Comparison of ENCODE assay signal across 9 cellular contexts in the genomic region with DNA sequence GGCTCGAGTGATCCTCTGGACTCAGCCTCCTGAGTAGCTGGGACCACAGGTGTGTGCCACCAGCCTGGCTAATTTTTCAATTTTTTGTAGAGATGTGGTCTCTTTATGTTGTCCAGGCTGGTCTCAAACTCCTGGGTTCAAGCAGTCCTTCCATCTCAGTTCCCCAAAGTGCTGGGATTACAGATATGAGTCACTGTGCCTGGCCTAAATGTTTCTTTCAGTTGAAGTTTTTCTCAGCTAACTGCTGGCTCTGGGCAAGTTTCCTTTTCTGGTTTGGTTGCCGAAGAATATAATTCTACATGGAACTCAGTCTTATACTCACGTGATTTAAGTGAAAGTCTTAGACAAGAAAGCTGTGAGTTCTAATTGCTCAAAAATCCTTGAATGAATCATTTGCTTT. TPM values are rescaled to one million over a fixed set of nuclear protein-coding genes. Genes with fewer than 3 reads are reported as not detected.
DNase-seq lines count a peak whose midpoint lies in the region; ATAC-seq lines count a peak whose summit lies in the region.
"Had no signal": no experiment of that assay in that cellular context is flagged by ENCODE, and none has a peak within 500 bp of the region (broad histone marks: within the 10 kb centered on the region; RNA-seq: fewer than 3 reads in every experiment).

No MANE protein-coding gene starts in this region.

- no peak overlapping the region for H3K4me3 ChIP-seq in CD8-positive, alpha-beta memory T cell (ENCODE audit: low read length)

- POLR2A ChIA-PET in CD8-positive, alpha-beta memory T cell (lab: Charles Lee): no interaction called here
- POLR2A ChIA-PET in activated CD4-positive, alpha-beta memory T cell treated with anti-CD3 and anti-CD28 coated beads, Interleukin-2, amount 10 ng/mL, durations not matched to agents 7 days and 5 days (lab: Charles Lee): interaction anchor here (1.2 kb wide), 1 partner anchor 106 kb away, joined by 3 read pairs; a partner anchor contains a TSS

- H3K36me3 Mint-ChIP-seq in CD8-positive, alpha-beta memory T cell: peaks cover 6 to 87% (median 25%) of the 10 kb centered on the region in 3 donors
- H3K36me3 Mint-ChIP-seq in activated CD4-positive, alpha-beta memory T cell treated with anti-CD3 and anti-CD28 coated beads, Interleukin-2, amount 10 ng/mL, durations not matched to agents 7 days and 5 days (ENCODE audit: low read depth): peaks cover 75% of the 10 kb centered on the region

- ATAC-seq in GM19351 (IDR thresholded peaks at IDR 0.05; ENCODE audit: unreplicated experiment): peak; percentile 57
- ATAC-seq in HG02981 (IDR thresholded peaks at IDR 0.05; ENCODE audit: unreplicated experiment): peak; percentile 50

- H3K9me3 ChIP-seq in CD8-positive, alpha-beta memory T cell (ENCODE audit: low read length): no peaks in the 10 kb centered on the region

- no peak overlapping the region for H3K27ac ChIP-seq in CD8-positive, alpha-beta memory T cell (ENCODE audit: low read depth, low read length)

- H3K27ac Mint-ChIP-seq in CD8-positive, alpha-beta memory T cell: peak overlapping the region in 6 of 8 donors; percentile 44 to 79 (median 64)
- peak overlapping the region; percentile 7 for H3K27ac Mint-ChIP-seq in activated CD4-positive, alpha-beta memory T cell treated with anti-CD3 and anti-CD28 coated beads, Interleukin-2, amount 10 ng/mL, durations not matched to agents 7 days and 5 days

- H3K36me3 ChIP-seq in CD8-positive, alpha-beta memory T cell (ENCODE audit: insufficient read depth, low read length): peaks cover 54% of the 10 kb centered on the region

- no peak overlapping the region for H3K4me3 Mint-ChIP-seq in CD8-positive, alpha-beta memory T cell
- H3K4me3 Mint-ChIP-seq in activated CD4-positive, alpha-beta memory T cell treated with anti-CD3 and anti-CD28 coated beads, Interleukin-2, amount 10 ng/mL, durations not matched to agents 7 days and 5 days: no peak overlapping the region
- H3K4me3 Mint-ChIP-seq: CD14-positive monocyte had no signal

- H3K9me3 Mint-ChIP-seq in CD8-positive, alpha-beta memory T cell: no peaks in the 10 kb centered on the region
- H3K9me3 Mint-ChIP-seq in activated CD4-positive, alpha-beta memory T cell treated with anti-CD3 and anti-CD28 coated beads, Interleukin-2, amount 10 ng/mL, durations not matched to agents 7 days and 5 days: no peaks in the 10 kb centered on the region

- CTCF ChIA-PET in CD8-positive, alpha-beta memory T cell (lab: Charles Lee): no interaction called here
- CTCF ChIA-PET in activated CD4-positive, alpha-beta memory T cell treated with anti-CD3 and anti-CD28 coated beads, Interleukin-2, amount 10 ng/mL, durations not matched to agents 7 days and 5 days (lab: Charles Lee): no interaction called here

- peaks cover 7 to 24% (median 14%) of the 10 kb centered on the region in 3 donors for H3K4me1 Mint-ChIP-seq in CD8-positive, alpha-beta memory T cell
- H3K4me1 Mint-ChIP-seq in activated CD4-positive, alpha-beta memory T cell treated with anti-CD3 and anti-CD28 coated beads, Interleukin-2, amount 10 ng/mL, durations not matched to agents 7 days and 5 days: peaks cover 22% of the 10 kb centered on the region
- H3K4me1 Mint-ChIP-seq: CD14-positive monocyte had no signal

- no peaks in the 10 kb centered on the region for H3K4me1 ChIP-seq in CD8-positive, alpha-beta memory T cell (ENCODE audit: insufficient read depth, low read length)

- no peaks in the 10 kb centered on the region for H3K27me3 ChIP-seq in CD8-positive, alpha-beta memory T cell (ENCODE audit: insufficient read depth, low read length, poor library complexity, severe bottlenecking)

- peaks cover 0 to 2% of the 10 kb centered on the region in 2 donors for H3K27me3 Mint-ChIP-seq in CD8-positive, alpha-beta memory T cell
- no peaks in the 10 kb centered on the region for H3K27me3 Mint-ChIP-seq in activated CD4-positive, alpha-beta memory T cell treated with anti-CD3 and anti-CD28 coated beads, Interleukin-2, amount 10 ng/mL, durations not matched to agents 7 days and 5 days

- no peak for DNase-seq in CD8-positive, alpha-beta memory T cell
- DNase-seq in activated CD4-positive, alpha-beta memory T cell treated with anti-CD3 and anti-CD28 coated beads, Interleukin-2, amount 10 ng/mL, durations not matched to agents 7 days and 5 days: no peak
- DNase-seq in HUDEP-2 (lab: John Stamatoyannopoulos, UW; ENCODE audit: unreplicated experiment in 76 of 76): no peak
- no peak for DNase-seq in SKM-1 (lab: John Stamatoyannopoulos, UW; ENCODE audit: unreplicated experiment)
- DNase-seq in NCI-H1105 treated with DMSO at 0.1 percent for 48 hours (lab: John Stamatoyannopoulos, UW): no peak
- DNase-seq in pons (ENCODE audit: low spot score): no peak

RNA-seq across cellular contexts. Expression of a gene that starts 57.0 kb away (rescaled TPM):
- total RNA-seq in CD8-positive, alpha-beta memory T cell: 10 to 100 TPM; 12.6 to 13.1 TPM
- 2.0 TPM for polyA plus RNA-seq in CD8-positive, alpha-beta memory T cell
- total RNA-seq in activated CD4-positive, alpha-beta memory T cell treated with anti-CD3 and anti-CD28 coated beads, Interleukin-2, amount 10 ng/mL, durations not matched to agents 7 days and 5 days: 10 to 100 TPM; 13.2 to 13.3 TPM

RNA-seq across cellular contexts. Expression of a gene that starts 57.2 kb away (rescaled TPM):
- total RNA-seq in CD8-positive, alpha-beta memory T cell: 10 to 100 TPM; 24.9 to 27.2 TPM
- polyA plus RNA-seq in CD8-positive, alpha-beta memory T cell: 9.2 TPM
- 10 to 100 TPM; 13.9 to 15.4 TPM for total RNA-seq in activated CD4-positive, alpha-beta memory T cell treated with anti-CD3 and anti-CD28 coated beads, Interleukin-2, amount 10 ng/mL, durations not matched to agents 7 days and 5 days
